ENCODE assay signal across 1 cellular context in genomic region chr1:202161151-202162048, GRCh38.
TF ChIP-seq lines count a peak whose summit lies in the region.

No MANE protein-coding gene starts in this region.

TF ChIP-seq in GM12878, 131 proteins besides CTCF, POLR2A, EP300 and RAD21:
- TF ChIP-seq JUND (IDR thresholded peaks at IDR 0.05; ENCODE audit: low read depth, low read length) = no peak
- TF ChIP-seq EED (IDR thresholded peaks at IDR 0.05; ENCODE audit: low read depth) = peak; percentile 10; the same call in 1 of the 2 replicates
- no peak for TF ChIP-seq E2F8 (IDR thresholded peaks at IDR 0.05; ENCODE audit: low read depth, partially characterized antibody)
- TF ChIP-seq HSF1 (IDR thresholded peaks at IDR 0.05; ENCODE audit: low read depth, low read length) = no peak
- TF ChIP-seq ZBTB40 (IDR thresholded peaks at IDR 0.05; ENCODE audit: borderline replicate concordance) = no peak
- TF ChIP-seq LARP7 (IDR thresholded peaks at IDR 0.05) = peak; percentile 36; the same call in 1 of the 2 replicates
- peak; percentile 43; the same call in 1 of the 2 replicates for TF ChIP-seq SPI1 (IDR thresholded peaks at IDR 0.05; ENCODE audit: borderline replicate concordance, insufficient read depth, low read depth, low read length)
- no peak for TF ChIP-seq NRF1 (conservative IDR thresholded peaks at IDR 0.05; ENCODE audit: low read depth, low read length)
- no peak for TF ChIP-seq SP1 (IDR thresholded peaks at IDR 0.05; ENCODE audit: low read depth, low read length)
- TF ChIP-seq HDAC6 (IDR thresholded peaks at IDR 0.05; ENCODE audit: unreplicated experiment) = no peak
- TF ChIP-seq KAT2A (conservative IDR thresholded peaks at IDR 0.05; ENCODE audit: control insufficient read depth, low read depth, low read length) = no peak
- no peak for TF ChIP-seq PAX5 (IDR thresholded peaks at IDR 0.05; ENCODE audit: borderline replicate concordance, low read depth, low read length)
- TF ChIP-seq CBX5 (IDR thresholded peaks at IDR 0.05; ENCODE audit: low read depth) = no peak
- peak; percentile 41; the same call in 1 of the 2 replicates for TF ChIP-seq DPF2 (IDR thresholded peaks at IDR 0.05)
- no peak for TF ChIP-seq ZNF384 (IDR thresholded peaks at IDR 0.05; ENCODE audit: borderline replicate concordance, low read depth, low read length)
- no peak for TF ChIP-seq CHD1 (IDR thresholded peaks at IDR 0.05; ENCODE audit: low read depth, low read length)
- TF ChIP-seq REST (IDR thresholded peaks at IDR 0.05; ENCODE audit: low read depth, low read length) = no peak
- TF ChIP-seq SMARCA5 (IDR thresholded peaks at IDR 0.05) = peak; percentile 10; the same call in 1 of the 2 replicates
- TF ChIP-seq ZBED1 (IDR thresholded peaks at IDR 0.05; ENCODE audit: borderline replicate concordance) = no peak
- no peak for TF ChIP-seq CHD2 (IDR thresholded peaks at IDR 0.05; ENCODE audit: borderline replicate concordance, low read depth, low read length)
- no peak for TF ChIP-seq CBX3 (IDR thresholded peaks at IDR 0.05; ENCODE audit: borderline replicate concordance, low read depth)
- TF ChIP-seq GABPA (IDR thresholded peaks at IDR 0.05; ENCODE audit: low read depth) = no peak
- TF ChIP-seq PBX3 (IDR thresholded peaks at IDR 0.05; ENCODE audit: insufficient replicate concordance, low read depth, low read length) = no peak
- no peak for TF ChIP-seq SMAD1 (IDR thresholded peaks at IDR 0.05; ENCODE audit: low read depth, partially characterized antibody)
- TF ChIP-seq TAF1 (IDR thresholded peaks at IDR 0.05; ENCODE audit: borderline replicate concordance, low read depth, low read length) = no peak
- no peak for TF ChIP-seq FOXK2 (IDR thresholded peaks at IDR 0.05)
- no peak; the same call in 1 of the 2 replicates for TF ChIP-seq BACH1 (IDR thresholded peaks at IDR 0.05; ENCODE audit: borderline replicate concordance)
- TF ChIP-seq USF2 (IDR thresholded peaks at IDR 0.05; ENCODE audit: borderline replicate concordance, low read depth, low read length) = no peak
- peak; percentile 1; the same call in 1 of the 2 replicates for TF ChIP-seq ZNF687 (IDR thresholded peaks at IDR 0.05)
- no peak for TF ChIP-seq ZNF24 (IDR thresholded peaks at IDR 0.05)
TF ChIP-seq in GM12878: peak in this region for 6.
